ENCODE assay signal across 29 cellular contexts in genomic region chr6:162245831-162246230, GRCh38.
"Had no signal": no experiment of that assay in that cellular context is flagged by ENCODE, and none has a peak within 500 bp of the region (broad histone marks: within the 10 kb centered on the region; RNA-seq: fewer than 3 reads in every experiment).

No MANE protein-coding gene starts in this region.

- H3K4me1 ChIP-seq: breast epithelium, colonic mucosa had no signal

- DNase-seq: activated CD4-positive, alpha-beta memory T cell treated with anti-CD3 and anti-CD28 coated beads for 36 hours; activated CD4-positive, alpha-beta T cell treated with anti-CD3 and anti-CD28 coated beads, Interleukin-2, amount 10 ng/mL, durations not matched to agents 7 days and 5 days; activated CD4-positive, CD25-positive, alpha-beta regulatory T cell; activated CD8-positive, alpha-beta memory T cell treated with anti-CD3 and anti-CD28 coated beads for 24 hours; activated gamma-delta T cell treated with Interleukin-2 at 50 U/mL for 16 hours; activated naive CD4-positive, alpha-beta T cell treated with anti-CD3 and anti-CD28 coated beads, Interleukin-2, amount 10 ng/mL, durations not matched to agents 7 days and 5 days; activated naive CD8-positive, alpha-beta T cell treated with anti-CD3 and anti-CD28 coated beads for 36 hours; activated T-cell treated with anti-CD3 and anti-CD28 coated beads, Interleukin-2, amount 50 U/mL, for 48 hours; caudate nucleus; colonic mucosa; Karpas-422; NCI-H1048; NCI-H1694; NCI-H2029; NCI-H2107; NCI-H2171 treated with DMSO at 0.1 percent for 48 hours; NCI-H226; NCI-H510A treated with DMSO at 0.1 percent for 48 hours; Right ventricle myocardium superior; T-cell; T-helper 2 cell; T1000 had no signal

- H3K9me3 ChIP-seq: breast epithelium, colonic mucosa had no signal

- H3K27me3 ChIP-seq: breast epithelium, colonic mucosa had no signal

- H3K4me3 ChIP-seq: breast epithelium, colonic mucosa, K562, SK-N-MC had no signal

- H3K36me3 ChIP-seq: breast epithelium, colonic mucosa had no signal

- FAIRE-seq: K562 had no signal

- ATAC-seq: activated T-helper 17 cell treated with anti-CD3 and anti-CD28 coated beads, Interleukin-2, amount 50 U/mL, for 72 hours; K562; Panc1; T-cell had no signal

- H3K27ac ChIP-seq: breast epithelium, colonic mucosa, RWPE1, SK-N-MC, VCaP had no signal
